20 cellular contexts compared by ENCODE assay signal in the genomic region with DNA sequence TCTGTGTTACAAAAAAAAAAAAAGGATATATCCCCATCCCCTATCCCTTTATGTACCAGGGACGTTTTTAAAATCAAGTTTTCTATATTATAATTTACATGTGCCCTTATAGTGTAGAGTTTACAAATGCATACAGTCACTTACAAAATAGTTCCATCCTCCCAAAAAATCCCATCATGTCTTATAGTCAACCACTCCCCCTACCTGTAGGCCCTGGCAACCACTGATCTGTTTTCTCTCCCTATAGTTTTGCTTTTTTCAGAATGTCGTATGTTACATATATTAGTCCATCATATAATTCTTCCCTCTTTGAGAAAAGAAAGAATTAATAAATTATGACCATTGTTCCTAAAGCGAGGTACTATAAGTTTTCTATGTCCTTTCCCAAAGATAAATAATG. TPM values are rescaled to one million over a fixed set of nuclear protein-coding genes. Genes with fewer than 3 reads are reported as not detected.
DNase-seq lines count a peak whose midpoint lies in the region; ATAC-seq and TF ChIP-seq lines count a peak whose summit lies in the region.
"Had no signal": no experiment of that assay in that cellular context is flagged by ENCODE, and none has a peak within 500 bp of the region (broad histone marks: within the 10 kb centered on the region; RNA-seq: fewer than 3 reads in every experiment).

No MANE protein-coding gene starts in this region.

- H3K4me3 Mint-ChIP-seq in natural killer cell treated with Interleukin-12 subunit alpha and Interleukin-12 subunit beta and Interleukin-15 and Interleukin-18, amount 100 ng/mL, for 72 hours = no peak overlapping the region
- H3K4me3 Mint-ChIP-seq: activated naive CD8-positive, alpha-beta T cell; natural killer cell had no signal

- H3K4me3 ChIP-seq in BJ (ENCODE audit: low read depth, low read length) = no peak overlapping the region
- no peak overlapping the region for H3K4me3 ChIP-seq in PC-3 (ENCODE audit: low read length)
- no peak overlapping the region for H3K4me3 ChIP-seq in fibroblast of mammary gland (ENCODE audit: control insufficient read depth, low read depth, low read length)
- H3K4me3 ChIP-seq: thoracic aorta had no signal

- H3K36me3 Mint-ChIP-seq in natural killer cell treated with Interleukin-12 subunit alpha and Interleukin-12 subunit beta and Interleukin-15 and Interleukin-18, amount 100 ng/mL, for 72 hours = peaks cover 4% of the 10 kb centered on the region
- H3K36me3 Mint-ChIP-seq: activated naive CD8-positive, alpha-beta T cell; natural killer cell had no signal

- H3K9me3 Mint-ChIP-seq in natural killer cell treated with Interleukin-12 subunit alpha and Interleukin-12 subunit beta and Interleukin-15 and Interleukin-18, amount 100 ng/mL, for 72 hours = no peaks in the 10 kb centered on the region
- H3K9me3 Mint-ChIP-seq: natural killer cell had no signal

- peak; percentile 10; the same call in 1 of the 2 replicates for TF ChIP-seq CTCF in BJ (IDR thresholded peaks at IDR 0.05; ENCODE audit: insufficient read depth, low read depth, low read length)
- TF ChIP-seq CTCF in GM13976 (IDR thresholded peaks at IDR 0.05; ENCODE audit: borderline replicate concordance, control extremely low read depth, extremely low read depth, insufficient read depth, missing control alignments) = peak; percentile 23
- TF ChIP-seq CTCF in PC-3 (conservative IDR thresholded peaks at IDR 0.05; ENCODE audit: low read depth, low read length) = peak; percentile 56
- peak; percentile 28 for TF ChIP-seq CTCF in fibroblast of mammary gland (conservative IDR thresholded peaks at IDR 0.05; ENCODE audit: control insufficient read depth, insufficient read depth, low read depth, low read length)

- H3K27ac ChIP-seq in PC-3 (ENCODE audit: low read length) = no peak overlapping the region
- H3K27ac ChIP-seq: thoracic aorta had no signal

- DNase-seq in BJ (ENCODE audit: low read depth) = no peak
- DNase-seq in GM13976 (ENCODE audit: low spot score) = no peak
- peak; percentile 26 for DNase-seq in PC-3
- no peak for DNase-seq in fibroblast of mammary gland (ENCODE audit: low read depth)
- no peak for DNase-seq in LoVo (ENCODE audit: low spot score)
- no peak for DNase-seq in pons (ENCODE audit: low spot score)
- DNase-seq in natural killer cell treated with Interleukin-12 subunit alpha and Interleukin-12 subunit beta and Interleukin-15 and Interleukin-18, amount 100 ng/mL, for 72 hours (ENCODE audit: low spot score) = no peak
- DNase-seq: activated CD4-positive, alpha-beta T cell treated with anti-CD3 and anti-CD28 coated beads for 48 hours; DMS153; effector memory CD4-positive, alpha-beta T cell; foreskin melanocyte; natural killer cell; NCI-H2029 had no signal

- no peak overlapping the region for H3K27ac Mint-ChIP-seq in natural killer cell treated with Interleukin-12 subunit alpha and Interleukin-12 subunit beta and Interleukin-15 and Interleukin-18, amount 100 ng/mL, for 72 hours
- H3K27ac Mint-ChIP-seq: activated naive CD8-positive, alpha-beta T cell; natural killer cell had no signal

- CTCF ChIA-PET in BJ (lab: Yijun Ruan, JAX) = no interaction called here
- CTCF ChIA-PET in PC-3 (lab: Charles Lee) = no interaction called here

- no peaks in the 10 kb centered on the region for H3K79me2 ChIP-seq in PC-3 (ENCODE audit: low read length)

- no peaks in the 10 kb centered on the region for H3K4me1 Mint-ChIP-seq in natural killer cell treated with Interleukin-12 subunit alpha and Interleukin-12 subunit beta and Interleukin-15 and Interleukin-18, amount 100 ng/mL, for 72 hours (ENCODE audit: low read depth in 2 of 2)
- H3K4me1 Mint-ChIP-seq: natural killer cell had no signal

- H3K27me3 Mint-ChIP-seq in natural killer cell treated with Interleukin-12 subunit alpha and Interleukin-12 subunit beta and Interleukin-15 and Interleukin-18, amount 100 ng/mL, for 72 hours = peaks cover 10 to 11% of the 10 kb centered on the region in 2 donors

- intact Hi-C loops in PC-3 (cut with micrococcal nuclease) = no loop called here

- BruUV-seq in PC-3 (replicated peaks; lab: Mats Ljungman, UMichigan) = no TSS peak

- POLR2A ChIA-PET in BJ (lab: Charles Lee) = no interaction called here
- POLR2A ChIA-PET in PC-3 (lab: Charles Lee; ENCODE audit: unreplicated experiment) = no interaction called here

- ATAC-seq in PC-3 = no peak; the same call in 1 of the 2 replicates
- no peak for ATAC-seq in GM21526 (IDR thresholded peaks at IDR 0.05; ENCODE audit: low FRiP score, unreplicated experiment)
- no peak for ATAC-seq in natural killer cell treated with Interleukin-12 subunit alpha and Interleukin-12 subunit beta and Interleukin-15 and Interleukin-18, amount 100 ng/mL, for 72 hours
- ATAC-seq: natural killer cell, Right ventricle myocardium inferior had no signal

- no peak overlapping the region for H3K9ac ChIP-seq in PC-3 (ENCODE audit: low read length)

- in situ Hi-C loops in GM13976 (cut with MboI; ENCODE audit: low sequenced_read_pairs, unreplicated experiment) = no loop called here

- H2AFZ ChIP-seq in PC-3 (ENCODE audit: low read length) = no peak overlapping the region

- no peaks in the 10 kb centered on the region for H3F3A ChIP-seq in PC-3 (ENCODE audit: low read length, unreplicated experiment)

- H3K9me2 ChIP-seq in PC-3 (replicated peaks; ENCODE audit: low read length) = no peaks in the 10 kb centered on the region

- H3K36me3 ChIP-seq in BJ (ENCODE audit: control insufficient read depth, insufficient read depth, low read length) (no peaks in the 10 kb centered on the region), PC-3 (ENCODE audit: low read depth, low read length) (no peaks in the 10 kb centered on the region)
- H3K36me3 ChIP-seq: thoracic aorta had no signal

- H4K20me1 ChIP-seq in PC-3 (ENCODE audit: low read length) = no peaks in the 10 kb centered on the region

- H3K9me3 ChIP-seq in PC-3 (ENCODE audit: low read length) = no peaks in the 10 kb centered on the region
- H3K9me3 ChIP-seq: thoracic aorta had no signal

- H3K27me3 ChIP-seq in BJ (ENCODE audit: control insufficient read depth, insufficient read depth, low read length) = no peaks in the 10 kb centered on the region
- H3K27me3 ChIP-seq in PC-3 (ENCODE audit: low read length) = no peaks in the 10 kb centered on the region

- no peak overlapping the region for H3K4me2 ChIP-seq in PC-3 (ENCODE audit: low read length)

- H3K4me1 ChIP-seq in PC-3 (ENCODE audit: insufficient read depth, low read length) = no peaks in the 10 kb centered on the region

RNA-seq across cellular contexts. Expression of a gene that starts 17.8 kb away (rescaled TPM):
- not detected in 2 replicates for polyA plus RNA-seq in BJ (2011; rRNA removed)
- not detected in 2 replicates for polyA minus RNA-seq in BJ (2011; rRNA and poly(A)+ RNA removed)
- not detected in 2 replicates for total RNA-seq in PC-3 (2014; rRNA removed)
- under 1 TPM; 0.12 to 0.59 TPM for total RNA-seq in natural killer cell treated with Interleukin-12 subunit alpha and Interleukin-12 subunit beta and Interleukin-15 and Interleukin-18, amount 100 ng/mL, for 72 hours
- total RNA-seq: cardiac septum; lung microvascular endothelial cell; T-helper 2 cell treated with Interferon-gamma antibody and Interleukin-4, amounts not matched to agents 100 ng/mL and 5 ng/mL, for 36 hours; thoracic aorta had no signal

RNA-seq across cellular contexts. Expression of a gene that starts 17.9 kb away (rescaled TPM):
- polyA plus RNA-seq in BJ (2011; rRNA removed) = 0.40 and 1.4 TPM in 2 replicates
- 0.38 and 0.46 TPM in 2 replicates for polyA minus RNA-seq in BJ (2011; rRNA and poly(A)+ RNA removed)
- 5.0 and 5.9 TPM in 2 replicates for total RNA-seq in PC-3 (2014; rRNA removed)
- 1 to 10 TPM; 2.6 to 4.4 TPM for total RNA-seq in natural killer cell treated with Interleukin-12 subunit alpha and Interleukin-12 subunit beta and Interleukin-15 and Interleukin-18, amount 100 ng/mL, for 72 hours

RNA-seq across cellular contexts. Expression of a gene that starts 57.3 kb away (rescaled TPM):
- 2.1 and 3.8 TPM in 2 replicates for polyA plus RNA-seq in BJ (2011; rRNA removed)
- polyA minus RNA-seq in BJ (2011; rRNA and poly(A)+ RNA removed) = 2.6 and 3.3 TPM in 2 replicates
- total RNA-seq in PC-3 (2014; rRNA removed) = 13.6 and 15.3 TPM in 2 replicates
- 10 to 100 TPM; 10.1 to 19.1 TPM for total RNA-seq in natural killer cell treated with Interleukin-12 subunit alpha and Interleukin-12 subunit beta and Interleukin-15 and Interleukin-18, amount 100 ng/mL, for 72 hours
